36 cellular contexts compared by ENCODE assay signal in genomic region chr9:29021632-29022031, GRCh38.
"Had no signal": no experiment of that assay in that cellular context is flagged by ENCODE, and none has a peak within 500 bp of the region (broad histone marks: within the 10 kb centered on the region; RNA-seq: fewer than 3 reads in every experiment).

No MANE protein-coding gene starts in this region.

- H3K27ac ChIP-seq: adrenal gland, ascending aorta, body of pancreas, brain microvascular endothelial cell, breast epithelium, cardiac muscle cell had no signal

- H3K4me3 Mint-ChIP-seq: activated naive CD4-positive, alpha-beta T cell treated with anti-CD3 and anti-CD28 coated beads for 36 hours; activated naive CD4-positive, alpha-beta T cell treated with anti-CD3 and anti-CD28 coated beads, Interleukin-2, amount 10 ng/mL, durations not matched to agents 7 days and 5 days; activated naive CD4-positive, alpha-beta T cell treated with anti-CD3 and anti-CD28 coated beads, Interleukin-2, amount 50 U/mL, for 24 hours; activated naive CD8-positive, alpha-beta T cell; activated naive CD8-positive, alpha-beta T cell treated with anti-CD3 and anti-CD28 coated beads, Interleukin-2, amount 50 U/mL, for 24 hours; activated T-cell treated with anti-CD3 and anti-CD28 coated beads, Interleukin-2, amount 50 U/mL, for 24 hours; activated T-cell treated with anti-CD3 and anti-CD28 coated beads, Interleukin-2, amount 50 U/mL, for 4 hours; activated T-cell treated with anti-CD3 and anti-CD28 coated beads, Interleukin-2, amount 50 U/mL, for 72 hours; activated T-helper 1 cell treated with anti-CD3 and anti-CD28 coated beads, Interleukin-12 subunit alpha, Interleukin-12 subunit beta, Interleukin-2, Interleukin-4 antibody, amounts not matched to agents 30 ng/mL and 10 ng/mL and 1 ng/mL, durations not matched to agents 14 hours and 24 hours and 36 hours; activated T-helper 17 cell treated with anti-CD3 and anti-CD28 coated beads, Interleukin-2, amount 50 U/mL, for 72 hours; brain; central memory CD8-positive, alpha-beta T cell had no signal

- H3K9me3 ChIP-seq: adrenal gland, ascending aorta, body of pancreas, breast epithelium had no signal

- H3K4me1 ChIP-seq: adrenal gland, ascending aorta, body of pancreas, breast epithelium had no signal

- H3K36me3 Mint-ChIP-seq: activated naive CD4-positive, alpha-beta T cell treated with anti-CD3 and anti-CD28 coated beads, Interleukin-2, amount 10 ng/mL, durations not matched to agents 7 days and 5 days; activated naive CD4-positive, alpha-beta T cell treated with anti-CD3 and anti-CD28 coated beads, Interleukin-2, amount 50 U/mL, for 24 hours; activated naive CD4-positive, alpha-beta T cell treated with anti-CD3 and anti-CD28 coated beads, Interleukin-2, amount 50 U/mL, for 72 hours; activated naive CD8-positive, alpha-beta T cell; brain had no signal

- H3K27me3 Mint-ChIP-seq: activated naive CD4-positive, alpha-beta T cell treated with anti-CD3 and anti-CD28 coated beads, Interleukin-2, amount 10 ng/mL, durations not matched to agents 7 days and 5 days; activated naive CD4-positive, alpha-beta T cell treated with anti-CD3 and anti-CD28 coated beads, Interleukin-2, amount 50 U/mL, for 24 hours; activated naive CD8-positive, alpha-beta T cell; activated naive CD8-positive, alpha-beta T cell treated with anti-CD3 and anti-CD28 coated beads, Interleukin-2, amount 50 U/mL, for 24 hours; activated T-cell treated with anti-CD3 and anti-CD28 coated beads, Interleukin-2, amount 50 U/mL, for 24 hours; activated T-helper 17 cell treated with anti-CD3 and anti-CD28 coated beads, Interleukin-2, amount 50 U/mL, for 72 hours; central memory CD8-positive, alpha-beta T cell had no signal

- H3K9me3 Mint-ChIP-seq: activated naive CD4-positive, alpha-beta T cell treated with anti-CD3 and anti-CD28 coated beads, Interleukin-2, amount 10 ng/mL, durations not matched to agents 7 days and 5 days; brain had no signal

- H3K27ac Mint-ChIP-seq: activated naive CD4-positive, alpha-beta T cell treated with anti-CD3 and anti-CD28 coated beads for 36 hours; activated naive CD4-positive, alpha-beta T cell treated with anti-CD3 and anti-CD28 coated beads, Interleukin-2, amount 10 ng/mL, durations not matched to agents 7 days and 5 days; activated naive CD4-positive, alpha-beta T cell treated with anti-CD3 and anti-CD28 coated beads, Interleukin-2, amount 50 U/mL, for 24 hours; activated naive CD4-positive, alpha-beta T cell treated with anti-CD3 and anti-CD28 coated beads, Interleukin-2, amount 50 U/mL, for 72 hours; activated naive CD8-positive, alpha-beta T cell; activated naive CD8-positive, alpha-beta T cell treated with anti-CD3 and anti-CD28 coated beads, Interleukin-2, amount 50 U/mL, for 24 hours; activated T-cell treated with anti-CD3 and anti-CD28 coated beads, Interleukin-2, amount 50 U/mL, for 24 hours; activated T-cell treated with anti-CD3 and anti-CD28 coated beads, Interleukin-2, amount 50 U/mL, for 72 hours; activated T-helper 1 cell treated with anti-CD3 and anti-CD28 coated beads, Interleukin-12 subunit alpha, Interleukin-12 subunit beta, Interleukin-2, Interleukin-4 antibody, amounts not matched to agents 30 ng/mL and 10 ng/mL and 1 ng/mL, durations not matched to agents 14 hours and 24 hours and 36 hours; activated T-helper 17 cell treated with anti-CD3 and anti-CD28 coated beads, Interleukin-2, amount 50 U/mL, for 72 hours; activated T-helper 2 cell treated with anti-CD3 and anti-CD28 coated beads, Interferon-gamma antibody, Interleukin-2, Interleukin-4, amounts not matched to agents 10 μg/mL and 5 μg/mL and 100 μg/mL, durations not matched to agents 14 hours and 24 hours and 36 hours; brain had no signal

- H3K4me3 ChIP-seq: adrenal gland, ascending aorta, body of pancreas, breast epithelium, cardiac muscle cell had no signal

- H3K27me3 ChIP-seq: adrenal gland, ascending aorta, body of pancreas, brain microvascular endothelial cell, breast epithelium, cardiac muscle cell had no signal

- ATAC-seq: activated naive CD4-positive, alpha-beta T cell treated with anti-CD3 and anti-CD28 coated beads, Interleukin-2, amount 50 U/mL, for 72 hours; activated naive CD8-positive, alpha-beta T cell treated with anti-CD3 and anti-CD28 coated beads, Interleukin-2, amount 50 U/mL, for 24 hours; activated T-cell treated with anti-CD3 and anti-CD28 coated beads, Interleukin-2, amount 50 U/mL, for 4 hours; activated T-cell treated with anti-CD3 and anti-CD28 coated beads, Interleukin-2, amount 50 U/mL, for 72 hours; activated T-helper 17 cell treated with anti-CD3 and anti-CD28 coated beads, Interleukin-2, amount 50 U/mL, for 72 hours; body of pancreas had no signal

- H3K36me3 ChIP-seq: adrenal gland, ascending aorta, brain microvascular endothelial cell, breast epithelium, cardiac muscle cell had no signal

- H3K4me1 Mint-ChIP-seq: activated naive CD4-positive, alpha-beta T cell treated with anti-CD3 and anti-CD28 coated beads, Interleukin-2, amount 10 ng/mL, durations not matched to agents 7 days and 5 days; activated naive CD4-positive, alpha-beta T cell treated with anti-CD3 and anti-CD28 coated beads, Interleukin-2, amount 50 U/mL, for 24 hours; activated naive CD8-positive, alpha-beta T cell treated with anti-CD3 and anti-CD28 coated beads, Interleukin-2, amount 50 U/mL, for 24 hours; activated T-helper 17 cell treated with anti-CD3 and anti-CD28 coated beads, Interleukin-2, amount 50 U/mL, for 72 hours; brain; central memory CD8-positive, alpha-beta T cell had no signal

- DNase-seq: activated effector memory CD4-positive, alpha-beta T cell treated with anti-CD3 and anti-CD28 coated beads, Interleukin-2, amount 50 U/mL, for 16 hours; activated effector memory CD4-positive, alpha-beta T cell treated with Interleukin-2 at 50 U/mL for 16 hours; activated gamma-delta T cell; activated gamma-delta T cell treated with Interleukin-2 at 50 U/mL for 16 hours; activated naive CD4-positive, alpha-beta T cell; activated naive CD4-positive, alpha-beta T cell treated with anti-CD3 and anti-CD28 coated beads for 36 hours; activated naive CD4-positive, alpha-beta T cell treated with anti-CD3 and anti-CD28 coated beads, Interleukin-2, amount 10 ng/mL, durations not matched to agents 7 days and 5 days; activated naive CD4-positive, alpha-beta T cell treated with anti-CD3 and anti-CD28 coated beads, Interleukin-2, amount 50 U/mL, for 16 hours; activated naive CD4-positive, alpha-beta T cell treated with Interleukin-2 at 50 U/mL for 16 hours; activated naive CD8-positive, alpha-beta T cell treated with anti-CD3 and anti-CD28 coated beads, Interleukin-2, amount 50 U/mL, for 24 hours; activated T-cell treated with anti-CD3 and anti-CD28 coated beads, Interleukin-2, amount 50 U/mL, for 1 hour; activated T-cell treated with anti-CD3 and anti-CD28 coated beads, Interleukin-2, amount 50 U/mL, for 24 hours; activated T-cell treated with anti-CD3 and anti-CD28 coated beads, Interleukin-2, amount 50 U/mL, for 4 hours; activated T-cell treated with anti-CD3 and anti-CD28 coated beads, Interleukin-2, amount 50 U/mL, for 48 hours; activated T-cell treated with anti-CD3 and anti-CD28 coated beads, Interleukin-2, amount 50 U/mL, for 72 hours; adrenal gland; amniotic stem cell; amygdala; anterior cingulate cortex; aorta; body of pancreas; brain microvascular endothelial cell; caudate nucleus; central memory CD4-positive, alpha-beta T cell; cerebellar nuclear complex had no signal
